1 cellular context compared by ENCODE assay signal in the genomic region with DNA sequence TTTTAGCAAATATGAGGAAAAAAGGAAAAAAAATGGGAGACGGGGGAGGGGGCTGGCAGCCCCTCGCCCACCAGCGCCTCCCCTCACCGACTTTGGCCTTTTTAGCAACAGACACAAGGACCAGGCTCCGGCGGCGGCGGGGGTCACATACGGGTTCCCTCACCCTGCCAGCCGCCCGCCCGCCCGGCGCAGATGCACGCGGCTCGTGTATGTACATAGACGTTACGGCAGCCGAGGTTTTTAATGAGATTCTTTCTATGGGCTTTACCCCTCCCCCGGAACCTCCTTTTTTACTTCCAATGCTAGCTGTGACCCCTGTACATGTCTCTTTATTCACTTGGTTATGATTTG.
TF ChIP-seq lines count a peak whose summit lies in the region.

No MANE protein-coding gene starts in this region.

TF ChIP-seq in K562, 482 proteins besides CTCF, POLR2A, EP300 and RAD21:
- TF ChIP-seq MBD2 (IDR thresholded peaks at IDR 0.05; ENCODE audit: borderline replicate concordance, low read depth) (no peak), RNF2 (IDR thresholded peaks at IDR 0.05) (no peak), ZBTB7A (IDR thresholded peaks at IDR 0.05; ENCODE audit: borderline replicate concordance, control insufficient read depth, low read depth, low read length) (0 out of 2 replicates have a peak, but pooled peaks have one; percentile 24), NFXL1 (CRISPR knock-in tag; IDR thresholded peaks at IDR 0.05) (no peak), SFPQ (IDR thresholded peaks at IDR 0.05; ENCODE audit: low read depth, low read length) (no peak), COPS2 (conservative IDR thresholded peaks at IDR 0.05) (no peak), ZFX (CRISPR knock-in tag; IDR thresholded peaks at IDR 0.05) (no peak), ESRRA (IDR thresholded peaks at IDR 0.05; ENCODE audit: borderline replicate concordance, low read depth) (no peak)
